In the genomic region with DNA sequence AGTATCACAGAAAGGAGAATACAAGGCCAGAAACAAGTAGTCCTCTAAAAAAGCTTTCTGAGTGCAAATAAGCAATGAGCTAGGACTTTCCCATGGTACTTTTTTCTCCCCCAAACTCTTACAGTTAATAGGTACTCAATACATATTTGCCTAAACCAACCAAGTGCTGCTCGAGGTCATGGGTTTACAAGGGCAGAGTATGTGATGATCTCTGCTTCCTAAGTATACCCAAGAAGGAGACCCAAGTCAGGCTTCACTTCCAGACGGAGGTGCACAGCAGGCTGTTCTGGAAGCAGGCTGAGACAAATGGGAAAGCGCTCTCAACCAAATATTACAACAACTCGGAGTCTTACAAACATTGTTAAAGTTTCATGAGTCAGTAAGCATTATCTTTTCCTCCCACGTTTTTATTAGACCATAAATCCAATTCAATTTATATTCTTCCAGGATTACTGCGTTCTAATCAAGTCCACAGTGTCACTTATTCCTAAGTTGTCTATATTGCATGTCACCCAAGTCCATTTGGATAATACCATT, we compare ENCODE assay signal across 1 cellular context.
TF ChIP-seq lines count a peak whose summit lies in the region.

No MANE protein-coding gene starts in this region.

TF ChIP-seq in endothelial cell of umbilical vein, 7 proteins besides CTCF, POLR2A, EP300 and RAD21 (continued from another document):
- TF ChIP-seq GATA2 (IDR thresholded peaks at IDR 0.05; ENCODE audit: insufficient read depth, insufficient read length, low read depth, low read length) (no peak), MAX (IDR thresholded peaks at IDR 0.05; ENCODE audit: insufficient read depth, insufficient read length) (no peak)
